Comparison of ENCODE assay signal across 9 cellular contexts in genomic region chr3:29525254-29525881, GRCh38.
DNase-seq lines count a peak whose midpoint lies in the region; ATAC-seq and TF ChIP-seq lines count a peak whose summit lies in the region.
"Had no signal": no experiment of that assay in that cellular context is flagged by ENCODE, and none has a peak within 500 bp of the region (broad histone marks: within the 10 kb centered on the region; RNA-seq: fewer than 3 reads in every experiment).

No MANE protein-coding gene starts in this region.

- no peak overlapping the region for H3K4me3 ChIP-seq in ovary

- no peak for TF ChIP-seq CTCF in ovary (IDR thresholded peaks at IDR 0.05)

- H3K9me3 ChIP-seq in ovary = no peaks in the 10 kb centered on the region

- TF ChIP-seq POLR2A in ovary (IDR thresholded peaks at IDR 0.05) = no peak

- H3K27ac Mint-ChIP-seq in naive thymus-derived CD8-positive, alpha-beta T cell = no peak overlapping the region

- no peaks in the 10 kb centered on the region for H3K36me3 ChIP-seq in ovary

- H3K27me3 Mint-ChIP-seq in naive thymus-derived CD8-positive, alpha-beta T cell = peaks cover 0 to 5% (median 0%) of the 10 kb centered on the region in 5 donors

- no peaks in the 10 kb centered on the region for H3K4me1 Mint-ChIP-seq in naive thymus-derived CD8-positive, alpha-beta T cell

- H3K9me3 Mint-ChIP-seq in naive thymus-derived CD8-positive, alpha-beta T cell = peaks cover 0 to 3% (median 0%) of the 10 kb centered on the region in 9 donors
- H3K9me3 Mint-ChIP-seq: activated T-cell treated with anti-CD3 and anti-CD28 coated beads, Interleukin-2, amount 50 U/mL, for 4 hours had no signal

- no peak for TF ChIP-seq EP300 in ovary (IDR thresholded peaks at IDR 0.05)

- ATAC-seq in naive thymus-derived CD8-positive, alpha-beta T cell = no peak
- no peak for ATAC-seq in GM18517 (IDR thresholded peaks at IDR 0.05; ENCODE audit: unreplicated experiment)
- ATAC-seq: activated T-cell treated with anti-CD3 and anti-CD28 coated beads, Interleukin-2, amount 50 U/mL, for 4 hours had no signal

- DNase-seq in Ammon's horn (ENCODE audit: low spot score) = peak; percentile 17
- peak; percentile 35 for DNase-seq in NOMO-1 treated with DMSO at 0.1 percent for 48 hours (lab: John Stamatoyannopoulos, UW; ENCODE audit: unreplicated experiment)
- peak; percentile 83 for DNase-seq in fibroblast of the conjunctiva (ENCODE audit: low read depth)
- peak; percentile 49 to 71 (median 55) for DNase-seq in ovary
- no peak for DNase-seq in germinal center (ENCODE audit: low spot score)
- DNase-seq in naive thymus-derived CD8-positive, alpha-beta T cell = no peak
- no peak for DNase-seq in islet precursor cell
- DNase-seq: activated T-cell treated with anti-CD3 and anti-CD28 coated beads, Interleukin-2, amount 50 U/mL, for 4 hours had no signal

- peaks cover 9% of the 10 kb centered on the region for H3K4me1 ChIP-seq in ovary (ENCODE audit: insufficient read depth)

- POLR2A ChIA-PET in naive thymus-derived CD8-positive, alpha-beta T cell (lab: Charles Lee) = no interaction called here

- H3K27me3 ChIP-seq in ovary = no peaks in the 10 kb centered on the region

- H3K4me3 Mint-ChIP-seq in naive thymus-derived CD8-positive, alpha-beta T cell = no peak overlapping the region
- H3K4me3 Mint-ChIP-seq: activated T-cell treated with anti-CD3 and anti-CD28 coated beads, Interleukin-2, amount 50 U/mL, for 4 hours had no signal

- intact Hi-C loops in ovary (cut with DNase I) = no loop called here

- WGBS in ovary, 3 donors = 2 to 9% (median 3%) methylated on average over 1 of the region's 1 CpG

- peak overlapping the region in 1 of 2 donors; percentile 31 for H3K27ac ChIP-seq in ovary

- H3K36me3 Mint-ChIP-seq in naive thymus-derived CD8-positive, alpha-beta T cell = no peaks in the 10 kb centered on the region

Comparison
In these comparisons a context has a peak if more than half of its experiments do, and no peak if none do; other contexts are left out.
1. DNase-seq: peak in Ammon's horn (single experiment), NOMO-1 treated with DMSO at 0.1 percent for 48 hours (single experiment), fibroblast of the conjunctiva (single experiment) and ovary (5 of 5); none in germinal center (single experiment), naive thymus-derived CD8-positive, alpha-beta T cell (0 of 10) and islet precursor cell (single experiment).